Comparison of ENCODE assay signal across 17 cellular contexts in genomic region chr5:127296321-127296720, GRCh38. TPM values are rescaled to one million over a fixed set of nuclear protein-coding genes. Genes with fewer than 3 reads are reported as not detected.
DNase-seq lines count a peak whose midpoint lies in the region; ATAC-seq, FAIRE-seq and TF ChIP-seq lines count a peak whose summit lies in the region.
"Had no signal": no experiment of that assay in that cellular context is flagged by ENCODE, and none has a peak within 500 bp of the region (broad histone marks: within the 10 kb centered on the region; RNA-seq: fewer than 3 reads in every experiment).

No MANE protein-coding gene starts in this region.

- H3K9me3 ChIP-seq in A549, result no peaks in the 10 kb centered on the region
- H3K9me3 ChIP-seq in K562 (replicated peaks; ENCODE audit: control insufficient read depth, insufficient read depth, low read depth, low read length), result no peaks in the 10 kb centered on the region
- no peaks in the 10 kb centered on the region for H3K9me3 ChIP-seq in keratinocyte (ENCODE audit: control insufficient read depth, low read depth, low read length)
- H3K9me3 ChIP-seq: pancreas, suprapubic skin had no signal

- ATAC-seq in A549, result no peak
- no peak for ATAC-seq in K562
- ATAC-seq in GM21447 (IDR thresholded peaks at IDR 0.05; ENCODE audit: unreplicated experiment), result no peak
- ATAC-seq in GM21526 (IDR thresholded peaks at IDR 0.05; ENCODE audit: low FRiP score, unreplicated experiment), result no peak
- ATAC-seq: pancreas had no signal

- H3K27ac ChIP-seq in A549, result no peak overlapping the region
- H3K27ac ChIP-seq in K562 (ENCODE audit: extremely low read depth, low read depth, low read length), result no peak overlapping the region
- H3K27ac ChIP-seq in keratinocyte (ENCODE audit: control insufficient read depth, insufficient read depth, low read length), result no peak overlapping the region
- H3K27ac ChIP-seq: pancreas, SJCRH30, suprapubic skin had no signal

- intact Hi-C loops in K562 (cut with micrococcal nuclease), result no loop called here

- H3K4me1 ChIP-seq in A549, result no peaks in the 10 kb centered on the region
- H3K4me1 ChIP-seq in K562 (replicated peaks in 1 of 2; ENCODE audit: control insufficient read depth in 2 of 2, insufficient read depth in 2 of 2, low read length in 2 of 2), result no peaks in the 10 kb centered on the region
- H3K4me1 ChIP-seq in keratinocyte (ENCODE audit: control insufficient read depth, extremely low read depth, insufficient read depth, low read length), result peaks cover 4% of the 10 kb centered on the region
- H3K4me1 ChIP-seq: pancreas had no signal

- no peak for TF ChIP-seq CTCF in A549 (IDR thresholded peaks at IDR 0.05)
- no peak for TF ChIP-seq CTCF in K562 (IDR thresholded peaks at IDR 0.05 in 2 of 3, conservative IDR thresholded peaks at IDR 0.05 in 1 of 3; ENCODE audit: insufficient read depth in 2 of 3, low read depth in 1 of 3, low read length in 3 of 3)
- TF ChIP-seq CTCF in keratinocyte (optimal IDR thresholded peaks at IDR 0.05 in 1 of 3, IDR thresholded peaks at IDR 0.05 in 1 of 3, conservative IDR thresholded peaks at IDR 0.05 in 1 of 3; ENCODE audit: extremely low read depth in 1 of 3, insufficient read depth in 2 of 3, low read length in 3 of 3), result no peak

- BruUV-seq in K562 (replicated peaks; lab: Mats Ljungman, UMichigan), result no TSS peak

- no peak overlapping the region for H3K9ac ChIP-seq in K562 (ENCODE audit: insufficient read depth in 1 of 2, low read depth in 2 of 2, low read length in 2 of 2)
- H3K9ac ChIP-seq in keratinocyte (ENCODE audit: control insufficient read depth, extremely low read depth, insufficient read depth, low read length), result no peak overlapping the region

- dilution Hi-C loops in keratinocyte (cut with MboI; ENCODE audit: extremely low pct_ligation_motif_present, low sequenced_read_pairs), result no loop called here

- FAIRE-seq in A549 (lab: Jason Lieb, UNC), result no peak
- FAIRE-seq in K562 (lab: Jason Lieb, UNC), result peak; percentile 23
- FAIRE-seq in keratinocyte (lab: Jason Lieb, UNC), result peak; percentile 80
- FAIRE-seq: pancreas, TTC549 had no signal

- no peaks in the 10 kb centered on the region for H3K9me3 Mint-ChIP-seq in activated CD4-positive, alpha-beta memory T cell treated with anti-CD3 and anti-CD28 coated beads, Interleukin-2, amount 10 ng/mL, durations not matched to agents 7 days and 5 days
- H3K9me3 Mint-ChIP-seq: activated naive CD4-positive, alpha-beta T cell treated with anti-CD3 and anti-CD28 coated beads for 36 hours had no signal

- no peak overlapping the region for H3K27ac Mint-ChIP-seq in activated CD4-positive, alpha-beta memory T cell treated with anti-CD3 and anti-CD28 coated beads, Interleukin-2, amount 10 ng/mL, durations not matched to agents 7 days and 5 days
- H3K27ac Mint-ChIP-seq: activated naive CD4-positive, alpha-beta T cell treated with anti-CD3 and anti-CD28 coated beads for 36 hours; immature natural killer cell had no signal

- H2AFZ ChIP-seq in K562 (ENCODE audit: low read depth, low read length) (no peak overlapping the region), keratinocyte (ENCODE audit: control insufficient read depth, low read length) (no peak overlapping the region)

- CTCF ChIA-PET in A549 (lab: Yijun Ruan, JAX) (interaction anchor here (1.4 kb wide), 1 partner anchor 196 kb away, joined by 3 read pairs; no protein-coding TSS in a partner anchor), K562 (lab: Yijun Ruan, JAX; ENCODE audit: low intra/inter-chr PET ratio) (interaction anchor here (0.9 kb wide), 1 partner anchor 9 kb away, joined by 3 read pairs; no protein-coding TSS in a partner anchor)
- CTCF ChIA-PET in activated CD4-positive, alpha-beta memory T cell treated with anti-CD3 and anti-CD28 coated beads, Interleukin-2, amount 10 ng/mL, durations not matched to agents 7 days and 5 days (lab: Charles Lee), result no interaction called here

- TF ChIP-seq EP300 in A549 (IDR thresholded peaks at IDR 0.05) (no peak), K562 (IDR thresholded peaks at IDR 0.05; ENCODE audit: low read length) (no peak)

- TF ChIP-seq RAD21 in A549 (conservative IDR thresholded peaks at IDR 0.05 in 1 of 2, IDR thresholded peaks at IDR 0.05 in 1 of 2) (no peak), K562 (CRISPR knock-in tag; conservative IDR thresholded peaks at IDR 0.05 in 1 of 2, IDR thresholded peaks at IDR 0.05 in 1 of 2) (no peak)

- H3K79me2 ChIP-seq in K562 (ENCODE audit: control insufficient read depth, insufficient read depth, low read length), result no peaks in the 10 kb centered on the region
- H3K79me2 ChIP-seq in keratinocyte (ENCODE audit: control insufficient read depth, insufficient read depth, low read length), result no peaks in the 10 kb centered on the region

- H3K36me3 ChIP-seq in K562 (ENCODE audit: control insufficient read depth, insufficient read depth, low read length) (no peaks in the 10 kb centered on the region), keratinocyte (ENCODE audit: control insufficient read depth in 2 of 2, extremely low read depth in 1 of 2, insufficient read depth in 2 of 2, low read length in 2 of 2) (no peaks in the 10 kb centered on the region)
- H3K36me3 ChIP-seq: pancreas, suprapubic skin had no signal

- H3K4me3 Mint-ChIP-seq in activated CD4-positive, alpha-beta memory T cell treated with anti-CD3 and anti-CD28 coated beads, Interleukin-2, amount 10 ng/mL, durations not matched to agents 7 days and 5 days, result no peak overlapping the region
- H3K4me3 Mint-ChIP-seq: activated naive CD4-positive, alpha-beta T cell treated with anti-CD3 and anti-CD28 coated beads for 36 hours; immature natural killer cell had no signal

- H4K20me1 ChIP-seq in K562 (replicated peaks; ENCODE audit: control insufficient read depth, insufficient read depth, low read length) (no peaks in the 10 kb centered on the region), keratinocyte (ENCODE audit: control insufficient read depth, extremely low read depth, insufficient read depth, low read length) (no peaks in the 10 kb centered on the region)

- H3K36me3 Mint-ChIP-seq in activated CD4-positive, alpha-beta memory T cell treated with anti-CD3 and anti-CD28 coated beads, Interleukin-2, amount 10 ng/mL, durations not matched to agents 7 days and 5 days (ENCODE audit: low read depth), result no peaks in the 10 kb centered on the region
- H3K36me3 Mint-ChIP-seq: immature natural killer cell had no signal

- TF ChIP-seq POLR2A in A549 (IDR thresholded peaks at IDR 0.05; ENCODE audit: low read length) (no peak), K562 (conservative IDR thresholded peaks at IDR 0.05) (no peak)

- H3K9me1 ChIP-seq in K562 (ENCODE audit: control insufficient read depth, insufficient read depth, low read length), result no peaks in the 10 kb centered on the region
- no peaks in the 10 kb centered on the region for H3K9me1 ChIP-seq in keratinocyte (ENCODE audit: control insufficient read depth, extremely low read depth, insufficient read depth, low read length)

- H3K4me3 ChIP-seq in A549 (no peak overlapping the region), K562 (no peak overlapping the region), keratinocyte (ENCODE audit: control insufficient read depth in 2 of 3, extremely low read depth in 1 of 3, insufficient read depth in 2 of 3, low read depth in 1 of 3, low read length in 3 of 3) (no peak overlapping the region)
- H3K4me3 ChIP-seq: pancreas, SJCRH30, suprapubic skin had no signal

- DNase-seq in A549 (ENCODE audit: low read depth in 1 of 2, low spot score in 1 of 2) (no peak), HT1080 (ENCODE audit: low read depth) (peak; percentile 80), K562 (ENCODE audit: extremely low read depth in 1 of 4, low spot score in 3 of 4) (no peak), keratinocyte (ENCODE audit: low read depth, low spot score) (peak; percentile 21), NCI-H2029 treated with DMSO at 0.1 percent for 48 hours (lab: John Stamatoyannopoulos, UW) (no peak)
- no peak for DNase-seq in activated CD4-positive, alpha-beta memory T cell treated with anti-CD3 and anti-CD28 coated beads, Interleukin-2, amount 10 ng/mL, durations not matched to agents 7 days and 5 days
- DNase-seq: activated naive CD4-positive, alpha-beta T cell treated with anti-CD3 and anti-CD28 coated beads for 36 hours; immature natural killer cell; KBM-7; NCI-H1694 treated with DMSO at 0.1 percent for 48 hours; pancreas; SJCRH30 had no signal

- H3K4me1 Mint-ChIP-seq in activated CD4-positive, alpha-beta memory T cell treated with anti-CD3 and anti-CD28 coated beads, Interleukin-2, amount 10 ng/mL, durations not matched to agents 7 days and 5 days, result no peaks in the 10 kb centered on the region
- H3K4me1 Mint-ChIP-seq: immature natural killer cell had no signal

- H3K4me2 ChIP-seq in A549 (no peak overlapping the region), K562 (ENCODE audit: insufficient read depth, low read length) (no peak overlapping the region), keratinocyte (ENCODE audit: control insufficient read depth, extremely low read depth, insufficient read depth, low read depth, low read length) (no peak overlapping the region)

- H3K27me3 ChIP-seq in K562 (ENCODE audit: control insufficient read depth in 2 of 2, insufficient read depth in 2 of 2, low read length in 2 of 2), result peaks cover 0 to 2% of the 10 kb centered on the region in 2 experiments; a peak in 2 of 5 replicates
- H3K27me3 ChIP-seq in keratinocyte (ENCODE audit: control insufficient read depth, extremely low read depth, insufficient read depth, low read length), result peaks cover 23% of the 10 kb centered on the region
- H3K27me3 ChIP-seq: pancreas, SJCRH30 had no signal

- in situ Hi-C loops in K562 (cut with MboI), result no loop called here

- H3K27me3 Mint-ChIP-seq in activated CD4-positive, alpha-beta memory T cell treated with anti-CD3 and anti-CD28 coated beads, Interleukin-2, amount 10 ng/mL, durations not matched to agents 7 days and 5 days, result peaks cover 51% of the 10 kb centered on the region

- POLR2A ChIA-PET in A549 (lab: Yijun Ruan, JAX), result no interaction called here
- POLR2A ChIA-PET in K562 (lab: Yijun Ruan, JAX), result no interaction called here
- POLR2A ChIA-PET in activated CD4-positive, alpha-beta memory T cell treated with anti-CD3 and anti-CD28 coated beads, Interleukin-2, amount 10 ng/mL, durations not matched to agents 7 days and 5 days (lab: Charles Lee), result no interaction called here

RNA-seq across cellular contexts. Expression of gene MEGF10, which starts 5.7 kb away (rescaled TPM):
- polyA plus RNA-seq in A549 (2011; rRNA removed) (0.01 TPM in 1 of 2 replicates, not detected in the other), A549 (2017; fragmentation: RNase III; extraction: RNeasy Plus Mini Kit Qiagen cat#74134 plus additional on column Dnase treatment) (not detected in 3 replicates), K562 (2011; rRNA removed) (not detected in 2 replicates), K562 (2014; fragmentation: Illumina TruSeq; extraction: Trizol) (not detected in 2 replicates), K562 (2014; fragmentation: Nextera tagmentation; extraction: Ambion mirVana) (not detected), K562 (2014; rRNA removed) (not detected in 2 replicates), keratinocyte (not detected in 3 replicates)
- polyA plus RNA-seq in A549 (2012; cell fraction: cytosol; rRNA removed), result not detected in 2 replicates
- polyA plus RNA-seq in A549 (2012; cell fraction: nucleus; rRNA removed), result not detected in 2 replicates
- not detected in 2 replicates for polyA minus RNA-seq in A549 (2011; rRNA and poly(A)+ RNA removed)
- 1.1 and 2.7 TPM in 2 replicates for total RNA-seq in HT1080 (2014; rRNA removed; shearing (Covaris generic))
- polyA plus RNA-seq in HT1080 (2015; cell fraction: cytosol; rRNA removed), result 0.03 and 0.05 TPM in 2 replicates
- polyA plus RNA-seq in HT1080 (2015; cell fraction: nucleus; rRNA removed), result 0.19 and 0.20 TPM in 2 replicates
- not detected in 2 replicates for total RNA-seq in K562 (2011; cell fraction: chromatin; rRNA removed; ENCODE audit: low replicate concordance)
- total RNA-seq in K562 (2011; cell fraction: nucleolus; rRNA removed), result not detected in 2 replicates
- total RNA-seq in K562 (2011; cell fraction: nucleoplasm; rRNA removed), result not detected in 2 replicates
- total RNA-seq in K562 (2014; rRNA removed) (not detected in 2 replicates), K562 (2014; rRNA removed; fragmentation: Illumina TruSeq; extraction: Trizol) (not detected in 2 replicates), K562 (2015; rRNA removed; fragmentation: Illumina TruSeq; extraction: Trizol) (not detected in 2 replicates), K562 (2021) (0.07 TPM in 1 of 2 replicates, not detected in the other)
- not detected in 2 replicates for polyA plus RNA-seq in K562 (2011; cell fraction: cytosol; rRNA removed)
- not detected in 2 replicates for polyA plus RNA-seq in K562 (2011; cell fraction: nucleus; rRNA removed)
- polyA plus RNA-seq in K562 (2012), result not detected in 2 replicates
- polyA minus RNA-seq in K562 (2011; rRNA and poly(A)+ RNA removed), result not detected in 2 replicates
- polyA minus RNA-seq in K562 (2011; cell fraction: cytosol; rRNA and poly(A)+ RNA removed), result not detected in 2 replicates
- not detected in 2 replicates for polyA minus RNA-seq in K562 (2011; cell fraction: nucleus; rRNA and poly(A)+ RNA removed)
- polyA plus RNA-seq in keratinocyte (2011; ENCODE audit: low read depth), result not detected
- not detected in 2 replicates for polyA plus RNA-seq in keratinocyte (2011; cell fraction: cytosol; rRNA removed)
- not detected in 2 replicates for polyA plus RNA-seq in keratinocyte (2011; cell fraction: nucleus; rRNA removed)
- not detected in 2 replicates for polyA plus RNA-seq in keratinocyte (2012; ENCODE audit: low replicate concordance)
- 0.06 TPM in 1 of 3 replicates, not detected in the others for polyA minus RNA-seq in keratinocyte
- polyA minus RNA-seq in keratinocyte (2011; cell fraction: cytosol; rRNA and poly(A)+ RNA removed), result not detected
- not detected in 2 replicates for polyA minus RNA-seq in keratinocyte (2011; cell fraction: nucleus; rRNA and poly(A)+ RNA removed)
- total RNA-seq in activated CD4-positive, alpha-beta memory T cell treated with anti-CD3 and anti-CD28 coated beads, Interleukin-2, amount 10 ng/mL, durations not matched to agents 7 days and 5 days, result not detected
- total RNA-seq: activated naive CD4-positive, alpha-beta T cell treated with anti-CD3 and anti-CD28 coated beads for 36 hours had no signal
- polyA plus RNA-seq: AG04450, immature natural killer cell had no signal

Comparison
In these comparisons a context has a peak if more than half of its experiments do, and no peak if none do; other contexts are left out.
1. DNase-seq: peak in HT1080 (single experiment) and keratinocyte (single experiment); none in A549 (0 of 2), K562 (0 of 4), NCI-H2029 treated with DMSO at 0.1 percent for 48 hours (single experiment) and activated CD4-positive, alpha-beta memory T cell treated with anti-CD3 and anti-CD28 coated beads, Interleukin-2, amount 10 ng/mL, durations not matched to agents 7 days and 5 days (single experiment).